ENCODE assay signal across 9 cellular contexts in genomic region chr10:21509391-21510217, GRCh38. TPM values are rescaled to one million over a fixed set of nuclear protein-coding genes. Genes with fewer than 3 reads are reported as not detected.
DNase-seq lines count a peak whose midpoint lies in the region; ATAC-seq and TF ChIP-seq lines count a peak whose summit lies in the region.
"Had no signal": no experiment of that assay in that cellular context is flagged by ENCODE, and none has a peak within 500 bp of the region (broad histone marks: within the 10 kb centered on the region; RNA-seq: fewer than 3 reads in every experiment).

No MANE protein-coding gene starts in this region.

- peak overlapping the region; percentile 88 for H3K27ac Mint-ChIP-seq in progenitor cell of endocrine pancreas

- POLR2A ChIA-PET in AG04450 (lab: Yijun Ruan, JAX): no interaction called here

- dilution Hi-C loops in mammary epithelial cell (cut with HindIII; ENCODE audit: low sequenced_read_pairs): no loop called here

- H3K36me3 ChIP-seq in mammary epithelial cell (ENCODE audit: insufficient read depth, low read length) (no peaks in the 10 kb centered on the region), iPS DF 6.9 (ENCODE audit: control insufficient read depth, insufficient read depth, low read length) (no peaks in the 10 kb centered on the region)

- no peaks in the 10 kb centered on the region for H3K4me1 ChIP-seq in mammary epithelial cell (ENCODE audit: insufficient read depth, low read length)
- peaks cover 9% of the 10 kb centered on the region for H3K4me1 ChIP-seq in iPS DF 6.9 (ENCODE audit: control insufficient read depth, insufficient read depth, low read length)

- H3K4me3 ChIP-seq in AG04450 (ENCODE audit: low read depth, low read length) (peak overlapping the region; percentile 33; the same call in 1 of the 2 replicates), mammary epithelial cell (replicated peaks in 1 of 3; ENCODE audit: insufficient read depth in 1 of 3, low read depth in 2 of 3, low read length in 3 of 3) (no peak overlapping the region), iPS DF 6.9 (ENCODE audit: low read length) (peak overlapping the region; percentile 36; the same call in 1 of the 2 replicates)

- in situ Hi-C loops in mammary epithelial cell (cut with MboI; ENCODE audit: low sequenced_read_pairs in 2 of 2): loop anchor here in 1 of 2 donors (25.0 kb wide), 1 partner anchor 453 kb away; no protein-coding TSS in a partner anchor

- H3K36me3 Mint-ChIP-seq in progenitor cell of endocrine pancreas (ENCODE audit: insufficient read depth): no peaks in the 10 kb centered on the region

- H3K4me2 ChIP-seq in mammary epithelial cell (ENCODE audit: insufficient read depth, low read depth, low read length): peak overlapping the region; percentile 23

- no peak overlapping the region for H3K9ac ChIP-seq in mammary epithelial cell (ENCODE audit: insufficient read depth, low read length)

- TF ChIP-seq CTCF in AG04450 (IDR thresholded peaks at IDR 0.05; ENCODE audit: low read depth, low read length) (no peak), mammary epithelial cell (conservative IDR thresholded peaks at IDR 0.05 in 1 of 2, IDR thresholded peaks at IDR 0.05 in 1 of 2; ENCODE audit: extremely low read depth in 1 of 2, insufficient read depth in 1 of 2, low read depth in 1 of 2, low read length in 2 of 2) (no peak), progenitor cell of endocrine pancreas (IDR thresholded peaks at IDR 0.05; ENCODE audit: unreplicated experiment) (no peak)

- no peak for DNase-seq in AG04450 (ENCODE audit: low read depth, low spot score)
- no peak for DNase-seq in mammary epithelial cell
- no peak for DNase-seq in iPS DF 6.9 (ENCODE audit: low read depth, low spot score)
- no peak for DNase-seq in progenitor cell of endocrine pancreas (ENCODE audit: low spot score, unreplicated experiment)
- no peak for DNase-seq in COLO668 (lab: John Stamatoyannopoulos, UW; ENCODE audit: unreplicated experiment)
- DNase-seq: NCI-H1694 had no signal

- intact Hi-C loops in mammary epithelial cell (cut with micrococcal nuclease): no loop called here

- H3K9me3 Mint-ChIP-seq in progenitor cell of endocrine pancreas (ENCODE audit: low read depth): no peaks in the 10 kb centered on the region

- peak overlapping the region; percentile 44 for H2AFZ ChIP-seq in mammary epithelial cell (ENCODE audit: low read depth, low read length)

- H3K4me1 Mint-ChIP-seq in progenitor cell of endocrine pancreas (ENCODE audit: low read depth): peaks cover 61% of the 10 kb centered on the region

- WGBS in mammary epithelial cell (ENCODE audit: low coverage, missing lambda C conversion rate): 63% methylated on average over 18 of the region's 55 CpGs
- WGBS in iPS DF 6.9 (ENCODE audit: insufficient coverage, insufficient read length): no CpG with 5 or more reads among the region's 55 CpGs

- ATAC-seq in HG02642 (IDR thresholded peaks at IDR 0.05; ENCODE audit: poor library complexity, unreplicated experiment) (no peak), GM21367 (IDR thresholded peaks at IDR 0.05; ENCODE audit: unreplicated experiment) (no peak), HG02678 (IDR thresholded peaks at IDR 0.05; ENCODE audit: unreplicated experiment) (no peak)

- H3K27me3 ChIP-seq in AG04450 (ENCODE audit: control insufficient read depth, insufficient read depth, low read length) (no peaks in the 10 kb centered on the region), mammary epithelial cell (ENCODE audit: insufficient read depth, low read length) (no peaks in the 10 kb centered on the region), iPS DF 6.9 (ENCODE audit: control insufficient read depth, insufficient read depth, low read length) (peaks cover 4% of the 10 kb centered on the region; the same call in 1 of the 2 replicates)

- peaks cover 8% of the 10 kb centered on the region for H3K27me3 Mint-ChIP-seq in progenitor cell of endocrine pancreas

- CTCF ChIA-PET in AG04450 (lab: Charles Lee): interaction anchor here (1.4 to 1.6 kb wide), 2 partner anchors 13 to 222 kb away, joined by 6 read pairs; no protein-coding TSS in a partner anchor
- CTCF ChIA-PET in mammary epithelial cell (lab: Charles Lee; ENCODE audit: low non-redundant PET): no interaction called here

- no peaks in the 10 kb centered on the region for H4K20me1 ChIP-seq in mammary epithelial cell (ENCODE audit: insufficient read depth, low read length)

- peaks cover 4% of the 10 kb centered on the region; the same call in 1 of the 2 replicates for H3K9me3 ChIP-seq in AG04450 (ENCODE audit: control insufficient read depth, insufficient read depth, low read length)
- H3K9me3 ChIP-seq in mammary epithelial cell (replicated peaks; ENCODE audit: insufficient read depth, low read length): no peaks in the 10 kb centered on the region
- no peaks in the 10 kb centered on the region for H3K9me3 ChIP-seq in iPS DF 6.9 (ENCODE audit: control insufficient read depth, insufficient read depth, low read length)

- H3K79me2 ChIP-seq in mammary epithelial cell (ENCODE audit: insufficient read depth, low read length): no peaks in the 10 kb centered on the region

- BruUV-seq in mammary epithelial cell (replicated peaks; lab: Mats Ljungman, UMichigan): no TSS peak

- no peak overlapping the region for H3K27ac ChIP-seq in AG04450 (ENCODE audit: low read depth, low read length)
- H3K27ac ChIP-seq in mammary epithelial cell (ENCODE audit: insufficient read depth, low read depth, low read length): no peak overlapping the region
- H3K27ac ChIP-seq in iPS DF 6.9 (ENCODE audit: low read length): no peak overlapping the region

- peak overlapping the region; percentile 14 for H3K4me3 Mint-ChIP-seq in progenitor cell of endocrine pancreas (ENCODE audit: low read depth)

RNA-seq across cellular contexts. Expression of gene SKIDA1, which starts 15.9 kb away (rescaled TPM):
- polyA plus RNA-seq in AG04450 (2011; rRNA removed) (0.62 and 0.63 TPM in 2 replicates), mammary epithelial cell (0.16 TPM)
- 0.83 and 0.87 TPM in 2 replicates for polyA minus RNA-seq in AG04450 (2011; rRNA and poly(A)+ RNA removed)
- total RNA-seq in mammary epithelial cell (1 to 10 TPM; 1.3 to 1.5 TPM), progenitor cell of endocrine pancreas (13.6 and 15.3 TPM in 2 replicates)
- not detected for polyA minus RNA-seq in mammary epithelial cell

RNA-seq across cellular contexts. Expression of gene MLLT10, which starts 24.4 kb away (rescaled TPM):
- polyA plus RNA-seq in AG04450 (2011; rRNA removed): 35.3 and 41.0 TPM in 2 replicates
- 60.7 and 83.6 TPM in 2 replicates for polyA minus RNA-seq in AG04450 (2011; rRNA and poly(A)+ RNA removed)
- total RNA-seq in mammary epithelial cell: 10 to 100 TPM; 33.7 to 38.2 TPM
- polyA plus RNA-seq in mammary epithelial cell: 22.9 TPM
- 13.9 TPM for polyA minus RNA-seq in mammary epithelial cell
- total RNA-seq in progenitor cell of endocrine pancreas: 55.7 and 65.6 TPM in 2 replicates

Comparison
In these comparisons a context has a peak if more than half of its experiments do, and no peak if none do; other contexts are left out.
1. H3K4me3 ChIP-seq: peak in AG04450 (single experiment) and iPS DF 6.9 (single experiment); none in mammary epithelial cell (0 of 3).